9 cellular contexts compared by ENCODE assay signal in the genomic region with DNA sequence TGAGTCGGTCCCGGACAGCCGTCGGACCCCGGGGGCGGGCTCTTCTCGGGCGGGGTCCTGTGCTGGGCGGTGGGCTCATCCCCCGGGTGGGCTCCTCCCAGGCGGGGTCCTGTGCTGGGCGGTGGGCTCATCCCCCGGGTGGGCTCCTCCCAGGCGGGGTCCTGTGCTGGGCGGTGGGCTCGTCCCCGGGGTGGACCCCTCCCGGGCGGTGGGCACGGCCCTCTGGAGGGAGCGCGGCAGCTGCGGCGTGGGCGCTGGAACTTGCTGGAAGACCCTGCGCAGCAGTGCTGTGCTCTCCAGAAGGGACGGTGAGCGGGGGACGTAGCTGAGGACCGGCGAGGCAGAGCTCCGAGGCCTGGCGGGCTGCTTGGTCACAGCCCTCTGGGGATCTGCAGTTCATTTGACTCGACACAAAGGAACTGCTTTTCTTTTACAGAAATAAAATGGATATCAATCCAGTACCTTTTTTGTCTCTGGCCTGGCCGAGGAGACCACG. TPM values are rescaled to one million over a fixed set of nuclear protein-coding genes. Genes with fewer than 3 reads are reported as not detected.
DNase-seq lines count a peak whose midpoint lies in the region; ATAC-seq and TF ChIP-seq lines count a peak whose summit lies in the region.
"Had no signal": no experiment of that assay in that cellular context is flagged by ENCODE, and none has a peak within 500 bp of the region (broad histone marks: within the 10 kb centered on the region; RNA-seq: fewer than 3 reads in every experiment).

No MANE protein-coding gene starts in this region.

- H3K4me1 Mint-ChIP-seq in T-helper 17 cell = peaks cover 10% of the 10 kb centered on the region

- H3K36me3 Mint-ChIP-seq in T-helper 17 cell (ENCODE audit: low read depth) = no peaks in the 10 kb centered on the region

- intact Hi-C loops in head of caudate nucleus (cut with DNase I) (loop anchor here (2.0 kb wide), 1 partner anchor 55 kb away; no protein-coding TSS in a partner anchor), ovary (cut with DNase I) (loop anchor here in 1 of 4 donors (5.0 kb wide), 1 partner anchor 48 kb away; no protein-coding TSS in a partner anchor)

- no peak for TF ChIP-seq EP300 in ovary (IDR thresholded peaks at IDR 0.05)

- H3K4me1 ChIP-seq in ovary (ENCODE audit: insufficient read depth) = no peaks in the 10 kb centered on the region

- no peak for TF ChIP-seq POLR2A in ovary (IDR thresholded peaks at IDR 0.05)

- H3K36me3 ChIP-seq in ovary = no peaks in the 10 kb centered on the region

- peak overlapping the region; percentile 93 for H3K27ac Mint-ChIP-seq in T-helper 17 cell

- H3K9me3 ChIP-seq in T-helper 17 cell (ENCODE audit: control insufficient read depth, low read length, poor library complexity, severe bottlenecking) (no peaks in the 10 kb centered on the region), ovary (no peaks in the 10 kb centered on the region)

- H3K27ac ChIP-seq in ovary = peak overlapping the region; percentile 74 to 84
- H3K27ac ChIP-seq: 22Rv1 had no signal

- H3K27me3 Mint-ChIP-seq in T-helper 17 cell = peaks cover 22% of the 10 kb centered on the region

- ATAC-seq in T-helper 17 cell = no peak
- ATAC-seq in GM19351 (IDR thresholded peaks at IDR 0.05; ENCODE audit: unreplicated experiment) = no peak

- H3K4me3 ChIP-seq in ovary = peak overlapping the region; percentile 69

- H3K27me3 ChIP-seq in ovary = no peaks in the 10 kb centered on the region

- 0 to 6% (median 1%) methylated on average over 22 to 36 of the region's 36 CpGs for WGBS in ovary, 3 donors

- no peak for TF ChIP-seq CTCF in ovary (IDR thresholded peaks at IDR 0.05)

- DNase-seq in DMS 273 (lab: John Stamatoyannopoulos, UW; ENCODE audit: unreplicated experiment) = peak; percentile 45
- DNase-seq in DMS 273 treated with DMSO at 0.1 percent for 48 hours (lab: John Stamatoyannopoulos, UW) = no peak
- DNase-seq in T-helper 17 cell = no peak
- DNase-seq in head of caudate nucleus = peak in 27 of 42 donors; percentile 36 to 75 (median 52)
- peak; percentile 33 to 59 (median 56) for DNase-seq in ovary
- DNase-seq in effector CD4-positive, alpha-beta T cell = no peak
- no peak for DNase-seq in Kasumi-1 (lab: John Stamatoyannopoulos, UW)

- H3K4me3 Mint-ChIP-seq in T-helper 17 cell = peak overlapping the region; percentile 64

RNA-seq across cellular contexts. Expression of gene JAM3, which starts 0.6 kb away (rescaled TPM):
- total RNA-seq in T-helper 17 cell = 10 to 100 TPM; 12.5 to 37.4 TPM
- total RNA-seq in ovary = 10 to 100 TPM; 32.5 to 95.0 (median 72.3) TPM
- polyA plus RNA-seq in ovary = 10 to 100 TPM; 43.1 to 86.5 TPM

Comparison
In these comparisons a context has a peak if more than half of its experiments do, and no peak if none do; other contexts are left out.
1. DNase-seq: peak in DMS 273 (single experiment), head of caudate nucleus (27 of 42) and ovary (5 of 5); none in DMS 273 treated with DMSO at 0.1 percent for 48 hours (single experiment), T-helper 17 cell (0 of 3), effector CD4-positive, alpha-beta T cell (single experiment) and Kasumi-1 (0 of 2).